In the genomic region with DNA sequence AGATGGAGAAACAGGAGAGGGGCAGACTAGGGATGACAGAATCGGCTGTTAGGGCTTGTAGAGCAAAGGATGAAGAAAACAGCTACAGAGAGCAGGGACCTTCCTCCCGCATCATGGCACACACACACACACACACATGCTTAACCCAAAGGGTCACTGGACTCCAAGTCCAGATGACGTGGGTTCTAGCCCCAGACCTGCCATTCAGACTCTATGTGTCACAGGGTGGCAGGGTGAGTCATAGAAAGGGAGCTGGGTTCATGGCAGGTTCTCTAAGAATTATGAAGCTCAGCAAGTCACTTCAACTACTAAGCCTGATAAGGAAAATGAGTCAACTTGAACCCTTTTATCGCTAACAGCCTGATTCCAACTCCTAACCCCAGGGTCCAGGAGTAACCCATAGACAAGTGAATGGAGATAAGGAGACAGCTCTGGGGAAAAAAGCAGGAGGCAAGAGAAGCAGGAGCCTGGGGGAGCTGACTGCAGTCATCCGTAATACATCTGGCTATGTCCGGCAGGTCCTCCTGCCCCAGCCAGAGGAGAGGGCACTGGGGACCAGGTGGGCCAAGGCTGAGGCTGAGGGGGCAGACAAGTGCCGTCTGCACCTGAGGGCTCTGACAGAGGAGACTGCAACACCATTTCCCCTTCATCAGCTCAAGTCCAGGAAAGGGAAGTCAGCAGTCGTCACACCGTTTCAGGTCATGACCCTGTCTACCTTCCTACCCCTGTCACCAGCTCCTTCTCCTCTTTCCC, we compare ENCODE assay signal across 1 cellular context.
TF ChIP-seq lines count a peak whose summit lies in the region.

No MANE protein-coding gene starts in this region.

TF ChIP-seq in SK-N-SH, 30 proteins besides CTCF, POLR2A, EP300 and RAD21 (continued from another document):
- no peak for TF ChIP-seq REST (IDR thresholded peaks at IDR 0.05; ENCODE audit: low read depth, low read length)
- no peak for TF ChIP-seq YY1 (IDR thresholded peaks at IDR 0.05; ENCODE audit: low read depth)
- TF ChIP-seq TAF1 (IDR thresholded peaks at IDR 0.05; ENCODE audit: borderline replicate concordance, low read depth, low read length), result no peak
- no peak for TF ChIP-seq FOXM1 (IDR thresholded peaks at IDR 0.05; ENCODE audit: low read depth)
